In the genomic region with DNA sequence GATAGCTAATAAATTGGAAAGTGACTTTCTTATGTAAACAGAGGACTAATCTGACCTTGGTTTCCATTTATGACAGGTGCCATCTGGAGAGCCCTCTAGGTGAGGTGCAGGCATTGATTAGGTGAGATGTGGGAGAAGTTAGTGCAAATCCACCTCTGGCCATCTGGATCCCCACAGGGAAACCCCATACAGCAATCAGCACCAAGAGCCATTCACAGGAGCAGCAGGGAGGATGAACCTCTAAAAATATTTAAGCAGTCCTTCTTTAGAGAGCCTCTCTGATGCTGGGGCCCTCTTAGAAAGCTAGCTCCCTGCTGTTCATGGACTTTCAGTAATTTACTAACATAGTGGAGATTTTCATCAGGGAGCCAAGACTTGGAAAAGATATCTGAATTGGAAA, we compare ENCODE assay signal across 25 cellular contexts.
"Had no signal": no experiment of that assay in that cellular context is flagged by ENCODE, and none has a peak within 500 bp of the region (broad histone marks: within the 10 kb centered on the region; RNA-seq: fewer than 3 reads in every experiment).

No MANE protein-coding gene starts in this region.

- H3K27ac ChIP-seq: coronary artery, dorsolateral prefrontal cortex, epithelial cell of prostate, esophagus squamous epithelium, gastroesophageal sphincter, left ventricle myocardium inferior, lower lobe of right lung, psoas muscle, right lobe of liver, testis, transverse colon had no signal

- H3K9me3 ChIP-seq: esophagus squamous epithelium, gastroesophageal sphincter, lower lobe of right lung, psoas muscle, right lobe of liver, testis, transverse colon had no signal

- H3K27me3 ChIP-seq: dorsolateral prefrontal cortex, esophagus squamous epithelium, gastroesophageal sphincter, right lobe of liver, testis, transverse colon had no signal

- H3K4me3 Mint-ChIP-seq: memory B cell; mesothelial cell of epicardium; natural killer cell; neural crest cell; stimulated activated naive B cell treated with anti-CD40 and anti-IgM and Interleukin-4, amounts not matched to agents 10 μg/mL and 1 μg/mL and 100 μg/mL, for 72 hours; stimulated activated naive CD8-positive, alpha-beta T cell treated with anti-CD3 and anti-CD28 coated beads, Interleukin-15, amount 100 ng/mL, for 72 hours had no signal

- H3K4me3 ChIP-seq: coronary artery, dorsolateral prefrontal cortex, esophagus squamous epithelium, gastroesophageal sphincter, left ventricle myocardium inferior, lower lobe of right lung, psoas muscle, right lobe of liver, testis, transverse colon had no signal

- H3K27me3 Mint-ChIP-seq: stimulated activated naive B cell treated with anti-CD40 and anti-IgM and Interleukin-4, amounts not matched to agents 10 μg/mL and 1 μg/mL and 100 μg/mL, for 72 hours had no signal

- H3K27ac Mint-ChIP-seq: memory B cell; mesothelial cell of epicardium; natural killer cell; stimulated activated naive B cell treated with anti-CD40 and anti-IgM and Interleukin-4, amounts not matched to agents 10 μg/mL and 1 μg/mL and 100 μg/mL, for 72 hours; stimulated activated naive CD8-positive, alpha-beta T cell treated with anti-CD3 and anti-CD28 coated beads, Interleukin-15, amount 100 ng/mL, for 72 hours had no signal

- DNase-seq: dorsolateral prefrontal cortex; effector memory CD4-positive, alpha-beta T cell; esophagus squamous epithelium; foreskin fibroblast; glutamatergic neuron; left cardiac atrium; left ventricle myocardium inferior; lower lobe of right lung; natural killer cell; nucleus accumbens; psoas muscle; retina; right lobe of liver; stimulated activated CD4-positive, alpha-beta T cell treated with anti-CD3 and anti-CD28 coated beads, Interleukin-2, amount 100 ng/mL, for 24 hours; stimulated activated CD4-positive, alpha-beta T cell treated with anti-CD3 and anti-CD28 coated beads, Interleukin-4, amount 100 ng/mL, for 4 hours; stimulated activated naive B cell treated with anti-CD40 and anti-IgM and Interleukin-4, amounts not matched to agents 10 μg/mL and 1 μg/mL and 100 μg/mL, for 72 hours; stimulated activated naive CD8-positive, alpha-beta T cell treated with anti-CD3 and anti-CD28 coated beads, Interleukin-15, amount 100 ng/mL, for 72 hours; testis; transverse colon had no signal

- H3K4me1 ChIP-seq: esophagus squamous epithelium, gastroesophageal sphincter, lower lobe of right lung, psoas muscle, testis, transverse colon had no signal

- H3K4me1 Mint-ChIP-seq: memory B cell; mesothelial cell of epicardium; natural killer cell; neural crest cell; stimulated activated naive B cell treated with anti-CD40 and anti-IgM and Interleukin-4, amounts not matched to agents 10 μg/mL and 1 μg/mL and 100 μg/mL, for 72 hours; stimulated activated naive CD8-positive, alpha-beta T cell treated with anti-CD3 and anti-CD28 coated beads, Interleukin-15, amount 100 ng/mL, for 72 hours had no signal

- H3K36me3 Mint-ChIP-seq: memory B cell; mesothelial cell of epicardium; natural killer cell; stimulated activated naive B cell treated with anti-CD40 and anti-IgM and Interleukin-4, amounts not matched to agents 10 μg/mL and 1 μg/mL and 100 μg/mL, for 72 hours had no signal

- H3K36me3 ChIP-seq: esophagus squamous epithelium, gastroesophageal sphincter, left ventricle myocardium inferior, lower lobe of right lung, right lobe of liver, transverse colon had no signal

- H3K9me3 Mint-ChIP-seq: memory B cell; neural crest cell; stimulated activated naive CD8-positive, alpha-beta T cell treated with anti-CD3 and anti-CD28 coated beads, Interleukin-15, amount 100 ng/mL, for 72 hours had no signal

- ATAC-seq: gastroesophageal sphincter; left cardiac atrium; lower lobe of right lung; natural killer cell; psoas muscle; right lobe of liver; stimulated activated naive B cell treated with anti-CD40 and anti-IgM and Interleukin-4, amounts not matched to agents 10 μg/mL and 1 μg/mL and 100 μg/mL, for 72 hours; stimulated activated naive CD8-positive, alpha-beta T cell treated with anti-CD3 and anti-CD28 coated beads, Interleukin-15, amount 100 ng/mL, for 72 hours had no signal
